9 cellular contexts compared by ENCODE assay signal in genomic region chr1:51237313-51237700, GRCh38. TPM values are rescaled to one million over a fixed set of nuclear protein-coding genes. Genes with fewer than 3 reads are reported as not detected.
DNase-seq lines count a peak whose midpoint lies in the region; ATAC-seq, FAIRE-seq and TF ChIP-seq lines count a peak whose summit lies in the region.
"Had no signal": no experiment of that assay in that cellular context is flagged by ENCODE, and none has a peak within 500 bp of the region (broad histone marks: within the 10 kb centered on the region; RNA-seq: fewer than 3 reads in every experiment).

No MANE protein-coding gene starts in this region.

- H3K9ac ChIP-seq in endothelial cell of umbilical vein (replicated peaks; ENCODE audit: extremely low read depth, insufficient read depth, low read length), result peak overlapping the region; percentile 99

- intact Hi-C loops in endothelial cell of umbilical vein (cut with micrococcal nuclease), result loop anchor here (1.0 to 10.0 kb wide), 2 partner anchors 59 to 297 kb away; no protein-coding TSS in a partner anchor

- H3K79me2 ChIP-seq in endothelial cell of umbilical vein (ENCODE audit: control insufficient read depth, insufficient read depth, low read length), result peaks cover 59% of the 10 kb centered on the region

- no peak for DNase-seq in NB4 (ENCODE audit: low read depth)
- no peak for DNase-seq in endothelial cell of umbilical vein (ENCODE audit: low read depth, low spot score)
- no peak for DNase-seq in activated naive CD4-positive, alpha-beta T cell treated with Interleukin-2 at 50 U/mL for 16 hours
- no peak for DNase-seq in iPS-NIHi11 (ENCODE audit: low spot score)
- DNase-seq in putamen (ENCODE audit: low spot score), result no peak

- dilution Hi-C loops in endothelial cell of umbilical vein (cut with MboI; ENCODE audit: extremely low pct_ligation_motif_present, low sequenced_read_pairs), result no loop called here

- H3K9me3 ChIP-seq in endothelial cell of umbilical vein (replicated peaks; ENCODE audit: control insufficient read depth, insufficient read depth, low read length) (no peaks in the 10 kb centered on the region), neuron (ENCODE audit: low read length) (no peaks in the 10 kb centered on the region)

- no peaks in the 10 kb centered on the region for H3K27me3 ChIP-seq in endothelial cell of umbilical vein (ENCODE audit: control insufficient read depth in 2 of 2, insufficient read depth in 2 of 2, low read length in 2 of 2)
- no peaks in the 10 kb centered on the region for H3K27me3 ChIP-seq in neuron (ENCODE audit: insufficient read depth, low read length)

- H3K4me3 ChIP-seq in NB4 (ENCODE audit: low read depth, low read length) (peak overlapping the region; percentile 75), endothelial cell of umbilical vein (replicated peaks in 1 of 3; ENCODE audit: insufficient read depth in 1 of 3, low read depth in 1 of 3, low read length in 3 of 3) (peak overlapping the region; percentile 88 to 98 (median 91)), neuron (ENCODE audit: low read length) (peak overlapping the region; percentile 100)

- no peak for ATAC-seq in GM21723 (IDR thresholded peaks at IDR 0.05; ENCODE audit: unreplicated experiment)

- CTCF ChIA-PET in endothelial cell of umbilical vein (lab: Charles Lee), result interaction anchor here (1.1 to 2.7 kb wide), 3 partner anchors 45 to 59 kb away, joined by 3 to 19 read pairs (median 4); no protein-coding TSS in a partner anchor

- H3K9me1 ChIP-seq in endothelial cell of umbilical vein (replicated peaks; ENCODE audit: control insufficient read depth, extremely low read depth, insufficient read depth, low read length), result no peaks in the 10 kb centered on the region

- H2AFZ ChIP-seq in endothelial cell of umbilical vein (ENCODE audit: low read depth, low read length) (no peak overlapping the region), neuron (ENCODE audit: low read depth, low read length) (no peak overlapping the region)

- H3K36me3 ChIP-seq in endothelial cell of umbilical vein (ENCODE audit: control insufficient read depth in 2 of 2, extremely low read depth in 1 of 2, insufficient read depth in 2 of 2, low read length in 2 of 2) (no peaks in the 10 kb centered on the region), neuron (ENCODE audit: insufficient read depth, low read length) (peaks cover under 1% of the 10 kb centered on the region)

- H3K27ac ChIP-seq in C4-2B, result peak overlapping the region; percentile 98
- peak overlapping the region; percentile 97 for H3K27ac ChIP-seq in endothelial cell of umbilical vein (ENCODE audit: insufficient read depth, low read depth, low read length)

- POLR2A ChIA-PET in endothelial cell of umbilical vein (lab: Charles Lee), result interaction anchor here (1.4 kb wide), 1 partner anchor 10 kb away, joined by 3 read pairs; no protein-coding TSS in a partner anchor

- peaks cover 24% of the 10 kb centered on the region for H3K4me1 ChIP-seq in endothelial cell of umbilical vein (ENCODE audit: control insufficient read depth, extremely low read depth, insufficient read depth, low read length)
- H3K4me1 ChIP-seq in neuron (ENCODE audit: insufficient read depth, low read length), result peaks cover 34% of the 10 kb centered on the region

- TF ChIP-seq POLR2A in NB4 (IDR thresholded peaks at IDR 0.05; ENCODE audit: extremely low read depth, insufficient read length) (no peak), endothelial cell of umbilical vein (IDR thresholded peaks at IDR 0.05; ENCODE audit: low read depth, low read length) (no peak)

- TF ChIP-seq CTCF in C4-2B (conservative IDR thresholded peaks at IDR 0.05), result no peak
- TF ChIP-seq CTCF in NB4 (IDR thresholded peaks at IDR 0.05; ENCODE audit: low read depth, low read length), result no peak
- TF ChIP-seq CTCF in endothelial cell of umbilical vein (IDR thresholded peaks at IDR 0.05; ENCODE audit: extremely low read depth in 1 of 2, insufficient read depth in 1 of 2, low read depth in 1 of 2, low read length in 2 of 2), result no peak

- FAIRE-seq in endothelial cell of umbilical vein (lab: Jason Lieb, UNC), result peak; percentile 24
- FAIRE-seq: colon had no signal

- no TSS peak for BruUV-seq in endothelial cell of umbilical vein (replicated peaks; lab: Mats Ljungman, UMichigan)

- H3K4me2 ChIP-seq in endothelial cell of umbilical vein (ENCODE audit: insufficient read depth, low read length), result peak overlapping the region; percentile 99

- H4K20me1 ChIP-seq in endothelial cell of umbilical vein (replicated peaks; ENCODE audit: control insufficient read depth, extremely low read depth, insufficient read depth, low read length), result peaks cover 3% of the 10 kb centered on the region

TF ChIP-seq in endothelial cell of umbilical vein, 7 proteins besides CTCF, POLR2A, EP300 and RAD21:
- TF ChIP-seq MYC (IDR thresholded peaks at IDR 0.05; ENCODE audit: low read depth, low read length), result no peak
- no peak for TF ChIP-seq GATA2 (IDR thresholded peaks at IDR 0.05; ENCODE audit: insufficient read depth, insufficient read length, low read depth, low read length)
- no peak for TF ChIP-seq FOS (IDR thresholded peaks at IDR 0.05; ENCODE audit: borderline replicate concordance, insufficient read depth, low read length)
- TF ChIP-seq POLR2AphosphoS5 (IDR thresholded peaks at IDR 0.05; ENCODE audit: insufficient read depth, low read depth, low read length), result no peak
- no peak for TF ChIP-seq JUN (IDR thresholded peaks at IDR 0.05; ENCODE audit: borderline replicate concordance, insufficient read depth, insufficient read length, low read depth)
- TF ChIP-seq, protein P1, sequence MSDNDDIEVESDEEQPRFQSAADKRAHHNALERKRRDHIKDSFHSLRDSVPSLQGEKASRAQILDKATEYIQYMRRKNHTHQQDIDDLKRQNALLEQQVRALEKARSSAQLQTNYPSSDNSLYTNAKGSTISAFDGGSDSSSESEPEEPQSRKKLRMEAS (IDR thresholded peaks at IDR 0.05; ENCODE audit: insufficient read depth, insufficient read length), result no peak
- no peak for TF ChIP-seq EZH2 (IDR thresholded peaks at IDR 0.05; ENCODE audit: borderline replicate concordance, low read depth, low read length, severe bottlenecking)

RNA-seq across cellular contexts. Expression of gene RNF11, which starts 1.2 kb away (rescaled TPM):
- total RNA-seq in endothelial cell of umbilical vein, result 82.9 and 94.4 TPM in 2 replicates
- polyA plus RNA-seq in endothelial cell of umbilical vein, result 75.2 and 96.3 TPM in 2 replicates
- 80.1 and 86.4 TPM in 2 replicates for polyA plus RNA-seq in endothelial cell of umbilical vein (2011; cell fraction: cytosol; rRNA removed)
- polyA plus RNA-seq in endothelial cell of umbilical vein (2011; cell fraction: nucleus; rRNA removed), result 35.0 and 38.1 TPM in 2 replicates
- polyA plus RNA-seq in endothelial cell of umbilical vein (2012), result 86.3 and 120 TPM in 2 replicates
- polyA minus RNA-seq in endothelial cell of umbilical vein, result 220 and 243 TPM in 2 replicates
- 26.2 TPM for polyA minus RNA-seq in endothelial cell of umbilical vein (2011; cell fraction: cytosol; rRNA and poly(A)+ RNA removed)
- 31.8 and 44.9 TPM in 2 replicates for polyA minus RNA-seq in endothelial cell of umbilical vein (2011; cell fraction: nucleus; rRNA and poly(A)+ RNA removed)
